ENCODE assay signal across 12 cellular contexts in the genomic region with DNA sequence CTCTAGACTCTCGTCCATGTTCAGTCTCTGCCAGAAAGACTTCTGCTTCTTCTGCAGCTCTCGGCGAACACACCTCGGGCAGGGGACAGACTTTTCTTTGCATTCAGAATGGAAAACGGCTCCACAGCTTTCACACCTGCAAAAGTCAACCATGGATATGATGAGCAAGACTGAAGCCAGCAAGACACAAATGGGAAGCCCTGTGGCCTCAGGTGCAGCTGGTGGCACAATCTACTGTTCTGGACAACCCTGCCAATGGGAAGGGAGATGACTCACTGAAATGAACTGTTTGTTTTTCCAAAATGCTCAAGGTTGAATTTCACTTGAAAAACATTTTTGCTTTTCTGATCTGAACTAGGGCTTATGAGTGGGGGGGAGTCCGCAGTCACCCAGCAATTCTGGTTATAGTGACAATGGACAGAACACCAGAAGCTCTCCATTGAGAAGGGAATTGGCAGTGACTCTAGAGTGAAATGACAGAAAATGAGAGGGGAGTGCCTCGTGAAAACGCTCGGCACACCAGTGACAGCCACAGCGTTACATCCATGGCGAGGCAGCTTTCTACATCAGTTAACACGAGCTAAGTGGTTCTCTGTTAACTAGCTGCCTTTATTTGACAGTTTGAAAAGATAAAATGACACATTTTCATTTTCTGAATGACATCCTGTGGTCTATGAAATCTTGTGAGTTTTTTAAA. TPM values are rescaled to one million over a fixed set of nuclear protein-coding genes. Genes with fewer than 3 reads are reported as not detected.
A peak's percentile ranks its signal among the peaks of the same experiment; 100 is the strongest.
DNase-seq lines count a peak whose midpoint lies in the region; ATAC-seq and TF ChIP-seq lines count a peak whose summit lies in the region.
"Had no signal": no experiment of that assay in that cellular context is flagged by ENCODE, and none has a peak within 500 bp of the region (broad histone marks: within the 10 kb centered on the region; RNA-seq: fewer than 3 reads in every experiment).

No MANE protein-coding gene starts in this region.

- H3K4me3 Mint-ChIP-seq in MCF 10A (ENCODE audit: unreplicated experiment) = peak overlapping the region; percentile 55
- H3K4me3 Mint-ChIP-seq: activated CD8-positive, alpha-beta memory T cell treated with anti-CD3 and anti-CD28 coated beads, Interleukin-2, amount 10 ng/mL, durations not matched to agents 7 days and 5 days; activated naive CD8-positive, alpha-beta T cell treated with anti-CD3 and anti-CD28 coated beads, Interleukin-2, amount 50 U/mL, for 24 hours; stimulated activated memory B cell treated with anti-CD40 and anti-IgM and Interleukin-4, amounts not matched to agents 10 μg/mL and 1 μg/mL and 100 μg/mL, for 72 hours had no signal

- no peak for TF ChIP-seq POLR2A in breast epithelium (IDR thresholded peaks at IDR 0.05)
- TF ChIP-seq POLR2A in suprapubic skin (IDR thresholded peaks at IDR 0.05) = no peak

- TF ChIP-seq EP300 in suprapubic skin (IDR thresholded peaks at IDR 0.05) = no peak

- no peak overlapping the region for H3K4me2 ChIP-seq in mammary epithelial cell (ENCODE audit: insufficient read depth, low read depth, low read length)

- no peak overlapping the region for H3K4me3 ChIP-seq in breast epithelium
- H3K4me3 ChIP-seq in mammary epithelial cell (replicated peaks in 1 of 3; ENCODE audit: insufficient read depth in 1 of 3, low read depth in 2 of 3, low read length in 3 of 3) = no peak overlapping the region
- no peak overlapping the region for H3K4me3 ChIP-seq in lower lobe of right lung
- H3K4me3 ChIP-seq in suprapubic skin = no peak overlapping the region

- dilution Hi-C loops in mammary epithelial cell (cut with HindIII; ENCODE audit: low sequenced_read_pairs) = no loop called here

- H3K27ac ChIP-seq in breast epithelium (no peak overlapping the region), mammary epithelial cell (ENCODE audit: insufficient read depth, low read depth, low read length) (no peak overlapping the region), lower lobe of right lung (peak overlapping the region; percentile 0), suprapubic skin (no peak overlapping the region)

- no peaks in the 10 kb centered on the region for H4K20me1 ChIP-seq in mammary epithelial cell (ENCODE audit: insufficient read depth, low read length)

- no peaks in the 10 kb centered on the region for H3K27me3 ChIP-seq in breast epithelium
- no peaks in the 10 kb centered on the region for H3K27me3 ChIP-seq in mammary epithelial cell (ENCODE audit: insufficient read depth, low read length)
- no peaks in the 10 kb centered on the region for H3K27me3 ChIP-seq in lower lobe of right lung (ENCODE audit: low read depth)
- H3K27me3 ChIP-seq in suprapubic skin = no peaks in the 10 kb centered on the region

- peaks cover 5% of the 10 kb centered on the region for H3K36me3 Mint-ChIP-seq in MCF 10A (ENCODE audit: insufficient read depth, unreplicated experiment)
- H3K36me3 Mint-ChIP-seq: activated CD8-positive, alpha-beta memory T cell treated with anti-CD3 and anti-CD28 coated beads, Interleukin-2, amount 10 ng/mL, durations not matched to agents 7 days and 5 days had no signal

- no peak for TF ChIP-seq CTCF in MCF 10A (IDR thresholded peaks at IDR 0.05; ENCODE audit: unreplicated experiment)
- no peak for TF ChIP-seq CTCF in breast epithelium (IDR thresholded peaks at IDR 0.05)
- TF ChIP-seq CTCF in mammary epithelial cell (conservative IDR thresholded peaks at IDR 0.05 in 1 of 2, IDR thresholded peaks at IDR 0.05 in 1 of 2; ENCODE audit: extremely low read depth in 1 of 2, insufficient read depth in 1 of 2, low read depth in 1 of 2, low read length in 2 of 2) = no peak
- no peak for TF ChIP-seq CTCF in lower lobe of right lung (IDR thresholded peaks at IDR 0.05)
- TF ChIP-seq CTCF in suprapubic skin (IDR thresholded peaks at IDR 0.05) = no peak

- H3K9me3 ChIP-seq in breast epithelium (no peaks in the 10 kb centered on the region), mammary epithelial cell (replicated peaks; ENCODE audit: insufficient read depth, low read length) (no peaks in the 10 kb centered on the region), lower lobe of right lung (no peaks in the 10 kb centered on the region), suprapubic skin (no peaks in the 10 kb centered on the region)

- 94% methylated on average over 12 of the region's 12 CpGs for WGBS in mammary epithelial cell (ENCODE audit: low coverage, missing lambda C conversion rate)
- 87% methylated on average over 12 of the region's 12 CpGs for WGBS in suprapubic skin

- H3K36me3 ChIP-seq in breast epithelium (no peaks in the 10 kb centered on the region), mammary epithelial cell (ENCODE audit: insufficient read depth, low read length) (peaks cover 2% of the 10 kb centered on the region), lower lobe of right lung (peaks cover 27% of the 10 kb centered on the region), suprapubic skin (peaks cover 26% of the 10 kb centered on the region)

- BruUV-seq in MCF 10A (replicated peaks; lab: Mats Ljungman, UMichigan) (no TSS peak), mammary epithelial cell (replicated peaks; lab: Mats Ljungman, UMichigan) (no TSS peak)

- ATAC-seq in lower lobe of right lung = peak; percentile 49 to 74
- ATAC-seq: activated CD8-positive, alpha-beta memory T cell treated with anti-CD3 and anti-CD28 coated beads, Interleukin-2, amount 10 ng/mL, durations not matched to agents 7 days and 5 days; activated naive CD8-positive, alpha-beta T cell treated with anti-CD3 and anti-CD28 coated beads, Interleukin-2, amount 50 U/mL, for 24 hours; stimulated activated memory B cell treated with anti-CD40 and anti-IgM and Interleukin-4, amounts not matched to agents 10 μg/mL and 1 μg/mL and 100 μg/mL, for 72 hours had no signal

- in situ Hi-C loops in mammary epithelial cell (cut with MboI; ENCODE audit: low sequenced_read_pairs in 2 of 2) = no loop called here

- no peaks in the 10 kb centered on the region for H3K79me2 ChIP-seq in mammary epithelial cell (ENCODE audit: insufficient read depth, low read length)

- CTCF ChIA-PET in MCF 10A (lab: Yijun Ruan, JAX) = interaction anchor here (0.6 to 1.6 kb wide), 4 partner anchors 58 to 216 kb away, joined by 3 read pairs; partner anchors contain the start of gene FZD5
- CTCF ChIA-PET in mammary epithelial cell (lab: Charles Lee; ENCODE audit: low non-redundant PET) = interaction anchor here (0.6 to 0.7 kb wide), 2 partner anchors 143 to 787 kb away, joined by 3 to 10 read pairs; no protein-coding TSS in a partner anchor

- no peak overlapping the region for H2AFZ ChIP-seq in mammary epithelial cell (ENCODE audit: low read depth, low read length)

- DNase-seq in MCF 10A (ENCODE audit: unreplicated experiment) (peak; percentile 74), breast epithelium (ENCODE audit: low spot score in 2 of 2) (no peak), mammary epithelial cell (peak; percentile 29), lower lobe of right lung (no peak), suprapubic skin (ENCODE audit: low spot score in 2 of 2) (no peak), glomerular visceral epithelial cell (ENCODE audit: extremely low spot score) (no peak), dedifferentiated amniotic fluid mesenchymal stem cell (ENCODE audit: extremely low spot score) (no peak), NCI-H82 (lab: John Stamatoyannopoulos, UW) (no peak)
- DNase-seq: activated CD8-positive, alpha-beta memory T cell treated with anti-CD3 and anti-CD28 coated beads, Interleukin-2, amount 10 ng/mL, durations not matched to agents 7 days and 5 days; activated naive CD8-positive, alpha-beta T cell treated with anti-CD3 and anti-CD28 coated beads, Interleukin-2, amount 50 U/mL, for 24 hours; NCI-H1417 treated with DMSO at 0.1 percent for 48 hours had no signal

- no peak overlapping the region for H3K9ac ChIP-seq in mammary epithelial cell (ENCODE audit: insufficient read depth, low read length)

- intact Hi-C loops in MCF 10A (cut with micrococcal nuclease) = no loop called here
- intact Hi-C loops in breast epithelium (cut with DNase I; ENCODE audit: low total_unique reads) = no loop called here
- intact Hi-C loops in mammary epithelial cell (cut with micrococcal nuclease) = no loop called here
- intact Hi-C loops in lower lobe of right lung (cut with DNase I) = no loop called here

- no peaks in the 10 kb centered on the region for H3K27me3 Mint-ChIP-seq in MCF 10A (ENCODE audit: insufficient read depth, unreplicated experiment)
- H3K27me3 Mint-ChIP-seq: activated CD8-positive, alpha-beta memory T cell treated with anti-CD3 and anti-CD28 coated beads, Interleukin-2, amount 10 ng/mL, durations not matched to agents 7 days and 5 days; activated naive CD8-positive, alpha-beta T cell treated with anti-CD3 and anti-CD28 coated beads, Interleukin-2, amount 50 U/mL, for 24 hours; stimulated activated memory B cell treated with anti-CD40 and anti-IgM and Interleukin-4, amounts not matched to agents 10 μg/mL and 1 μg/mL and 100 μg/mL, for 72 hours had no signal

- peaks cover 18% of the 10 kb centered on the region for H3K4me1 Mint-ChIP-seq in MCF 10A (ENCODE audit: insufficient read depth, unreplicated experiment)
- H3K4me1 Mint-ChIP-seq: stimulated activated memory B cell treated with anti-CD40 and anti-IgM and Interleukin-4, amounts not matched to agents 10 μg/mL and 1 μg/mL and 100 μg/mL, for 72 hours had no signal

- H3K9me3 Mint-ChIP-seq in MCF 10A (ENCODE audit: unreplicated experiment) = no peaks in the 10 kb centered on the region
- H3K9me3 Mint-ChIP-seq: activated naive CD8-positive, alpha-beta T cell treated with anti-CD3 and anti-CD28 coated beads, Interleukin-2, amount 50 U/mL, for 24 hours; stimulated activated memory B cell treated with anti-CD40 and anti-IgM and Interleukin-4, amounts not matched to agents 10 μg/mL and 1 μg/mL and 100 μg/mL, for 72 hours had no signal

- peak overlapping the region; percentile 82 for H3K27ac Mint-ChIP-seq in MCF 10A (ENCODE audit: low read depth, unreplicated experiment)
- H3K27ac Mint-ChIP-seq: activated CD8-positive, alpha-beta memory T cell treated with anti-CD3 and anti-CD28 coated beads, Interleukin-2, amount 10 ng/mL, durations not matched to agents 7 days and 5 days; activated naive CD8-positive, alpha-beta T cell treated with anti-CD3 and anti-CD28 coated beads, Interleukin-2, amount 50 U/mL, for 24 hours; stimulated activated memory B cell treated with anti-CD40 and anti-IgM and Interleukin-4, amounts not matched to agents 10 μg/mL and 1 μg/mL and 100 μg/mL, for 72 hours had no signal

- H3K4me1 ChIP-seq in breast epithelium (no peaks in the 10 kb centered on the region), mammary epithelial cell (ENCODE audit: insufficient read depth, low read length) (peaks cover 9% of the 10 kb centered on the region), lower lobe of right lung (no peaks in the 10 kb centered on the region), suprapubic skin (no peaks in the 10 kb centered on the region)

- POLR2A ChIA-PET in MCF 10A (lab: Yijun Ruan, JAX) = interaction anchor here (0.8 to 1.7 kb wide), 6 partner anchors 12 to 214 kb away, joined by 3 to 6 read pairs (median 4); partner anchors contain the start of gene PLEKHM3

RNA-seq across cellular contexts. Expression of gene FZD5, which starts 58.8 kb away (rescaled TPM):
- total RNA-seq in MCF 10A (2022) (2.6 and 4.3 TPM in 2 replicates), breast epithelium (10 to 100 TPM in 2 of 3 donors, 1 to 10 TPM in 1; 5.2 to 17.0 (median 12.1) TPM), mammary epithelial cell (1 to 10 TPM; 4.4 to 8.7 TPM), lower lobe of right lung (37.1 TPM), suprapubic skin (1 to 10 TPM; 2.7 to 4.6 (median 3.3) TPM)
- 1.9 TPM for polyA plus RNA-seq in mammary epithelial cell
- 4.5 TPM for polyA minus RNA-seq in mammary epithelial cell

Comparison
In these comparisons a context has a peak if more than half of its experiments do, and no peak if none do; other contexts are left out.
1. DNase-seq: peak in MCF 10A (single experiment) and mammary epithelial cell (single experiment); none in breast epithelium (0 of 2), lower lobe of right lung (single experiment), suprapubic skin (0 of 2), glomerular visceral epithelial cell (single experiment), dedifferentiated amniotic fluid mesenchymal stem cell (single experiment) and NCI-H82 (single experiment).